Comparison of ENCODE assay signal across 18 cellular contexts in genomic region chr10:79979310-79979972, GRCh38. TPM values are rescaled to one million over a fixed set of nuclear protein-coding genes. Genes with fewer than 3 reads are reported as not detected.
"Had no signal": no experiment of that assay in that cellular context is flagged by ENCODE, and none has a peak within 500 bp of the region (broad histone marks: within the 10 kb centered on the region; RNA-seq: fewer than 3 reads in every experiment).

No MANE protein-coding gene starts in this region.

- H3K4me3 ChIP-seq: colonic mucosa, mucosa of descending colon, sigmoid colon, testis had no signal

- DNase-seq: activated CD4-positive, alpha-beta memory T cell treated with anti-CD3 and anti-CD28 coated beads for 36 hours; activated gamma-delta T cell treated with Interleukin-2 at 50 U/mL for 16 hours; activated T-cell treated with anti-CD3 and anti-CD28 coated beads for 4 hours; central memory CD4-positive, alpha-beta T cell; colonic mucosa; erythroblast; foreskin melanocyte; glutamatergic neuron; hippocampal formation; mucosa of descending colon; naive B cell; sigmoid colon; stimulated activated CD4-positive, alpha-beta T cell treated with anti-CD3 and anti-CD28 coated beads, Interleukin-4, amount 100 ng/mL, for 24 hours; T-helper 2 cell; testis had no signal

- H3K4me1 ChIP-seq: colonic mucosa, testis had no signal

- H3K9me3 ChIP-seq: colonic mucosa, mucosa of descending colon, neutrophil, testis had no signal

- ATAC-seq: mucosa of descending colon; stimulated activated effector memory CD8-positive, alpha-beta T cell treated with anti-CD3 and anti-CD28 coated beads, Interleukin-12 subunit alpha, Interleukin-12 subunit beta, amount 100 ng/mL, for 72 hours had no signal

- H3K27ac ChIP-seq: colonic mucosa, neutrophil, sigmoid colon, testis had no signal

- H3K27me3 ChIP-seq: testis had no signal

- H3K36me3 ChIP-seq: colonic mucosa, neutrophil, sigmoid colon had no signal

RNA-seq across cellular contexts. Expression of gene SFTPD, which starts 30.5 kb away (rescaled TPM):
- total RNA-seq: activated T-helper 1 cell treated with anti-CD3 and anti-CD28 coated beads, Interleukin-12 subunit alpha, Interleukin-12 subunit beta, Interleukin-2, Interleukin-4 antibody, amounts not matched to agents 30 ng/mL and 10 ng/mL and 1 ng/mL, durations not matched to agents 14 hours and 24 hours and 36 hours had no signal
